In genomic region chr9:136648746-136649145, GRCh38 we compare ENCODE assay signal across 1 cellular context.
TF ChIP-seq lines count a peak whose summit lies in the region.

No MANE protein-coding gene starts in this region.

TF ChIP-seq in K562, 482 proteins besides CTCF, POLR2A, EP300 and RAD21:
- TF ChIP-seq RB1 (IDR thresholded peaks at IDR 0.05; ENCODE audit: low read depth): 0 out of 2 replicates have a peak, but pooled peaks have one; percentile 19
- TF ChIP-seq ZNF217 (CRISPR knock-in tag; IDR thresholded peaks at IDR 0.05): no peak
- no peak for TF ChIP-seq REST (CRISPR knock-in tag; IDR thresholded peaks at IDR 0.05; ENCODE audit: low read depth)
- 0 out of 2 replicates have a peak, but pooled peaks have one; percentile 15 for TF ChIP-seq BCOR (IDR thresholded peaks at IDR 0.05)
- TF ChIP-seq NFIC (IDR thresholded peaks at IDR 0.05): peak; percentile 79
